Comparison of ENCODE assay signal across 1 cellular context in the genomic region with DNA sequence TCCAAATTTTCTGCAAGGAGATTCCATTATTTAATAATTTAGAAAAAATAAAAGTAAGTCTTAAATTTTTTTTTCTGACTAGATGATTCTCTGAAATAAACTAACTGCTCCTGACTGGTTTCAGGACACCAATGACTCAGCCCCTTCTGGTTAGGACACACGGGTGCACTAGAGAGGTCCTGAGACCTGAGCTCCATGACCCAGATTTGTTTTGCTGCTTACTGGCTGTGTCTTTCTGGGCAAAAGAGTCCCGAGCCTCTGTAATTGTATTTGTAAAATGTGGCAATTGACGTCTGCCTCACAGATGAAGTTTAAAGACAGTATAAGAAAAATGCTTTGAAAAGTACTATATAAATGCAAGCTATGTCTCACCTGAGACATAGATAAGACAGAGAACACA.
TF ChIP-seq lines count a peak whose summit lies in the region.

No MANE protein-coding gene starts in this region.

TF ChIP-seq in GM23338, 12 proteins besides CTCF, POLR2A, EP300 and RAD21 (continued from another document):
- TF ChIP-seq REST (IDR thresholded peaks at IDR 0.05; ENCODE audit: unreplicated experiment) (no peak), STAT1 (IDR thresholded peaks at IDR 0.05; ENCODE audit: unreplicated experiment) (no peak)
- TF ChIP-seq, protein P1, sequence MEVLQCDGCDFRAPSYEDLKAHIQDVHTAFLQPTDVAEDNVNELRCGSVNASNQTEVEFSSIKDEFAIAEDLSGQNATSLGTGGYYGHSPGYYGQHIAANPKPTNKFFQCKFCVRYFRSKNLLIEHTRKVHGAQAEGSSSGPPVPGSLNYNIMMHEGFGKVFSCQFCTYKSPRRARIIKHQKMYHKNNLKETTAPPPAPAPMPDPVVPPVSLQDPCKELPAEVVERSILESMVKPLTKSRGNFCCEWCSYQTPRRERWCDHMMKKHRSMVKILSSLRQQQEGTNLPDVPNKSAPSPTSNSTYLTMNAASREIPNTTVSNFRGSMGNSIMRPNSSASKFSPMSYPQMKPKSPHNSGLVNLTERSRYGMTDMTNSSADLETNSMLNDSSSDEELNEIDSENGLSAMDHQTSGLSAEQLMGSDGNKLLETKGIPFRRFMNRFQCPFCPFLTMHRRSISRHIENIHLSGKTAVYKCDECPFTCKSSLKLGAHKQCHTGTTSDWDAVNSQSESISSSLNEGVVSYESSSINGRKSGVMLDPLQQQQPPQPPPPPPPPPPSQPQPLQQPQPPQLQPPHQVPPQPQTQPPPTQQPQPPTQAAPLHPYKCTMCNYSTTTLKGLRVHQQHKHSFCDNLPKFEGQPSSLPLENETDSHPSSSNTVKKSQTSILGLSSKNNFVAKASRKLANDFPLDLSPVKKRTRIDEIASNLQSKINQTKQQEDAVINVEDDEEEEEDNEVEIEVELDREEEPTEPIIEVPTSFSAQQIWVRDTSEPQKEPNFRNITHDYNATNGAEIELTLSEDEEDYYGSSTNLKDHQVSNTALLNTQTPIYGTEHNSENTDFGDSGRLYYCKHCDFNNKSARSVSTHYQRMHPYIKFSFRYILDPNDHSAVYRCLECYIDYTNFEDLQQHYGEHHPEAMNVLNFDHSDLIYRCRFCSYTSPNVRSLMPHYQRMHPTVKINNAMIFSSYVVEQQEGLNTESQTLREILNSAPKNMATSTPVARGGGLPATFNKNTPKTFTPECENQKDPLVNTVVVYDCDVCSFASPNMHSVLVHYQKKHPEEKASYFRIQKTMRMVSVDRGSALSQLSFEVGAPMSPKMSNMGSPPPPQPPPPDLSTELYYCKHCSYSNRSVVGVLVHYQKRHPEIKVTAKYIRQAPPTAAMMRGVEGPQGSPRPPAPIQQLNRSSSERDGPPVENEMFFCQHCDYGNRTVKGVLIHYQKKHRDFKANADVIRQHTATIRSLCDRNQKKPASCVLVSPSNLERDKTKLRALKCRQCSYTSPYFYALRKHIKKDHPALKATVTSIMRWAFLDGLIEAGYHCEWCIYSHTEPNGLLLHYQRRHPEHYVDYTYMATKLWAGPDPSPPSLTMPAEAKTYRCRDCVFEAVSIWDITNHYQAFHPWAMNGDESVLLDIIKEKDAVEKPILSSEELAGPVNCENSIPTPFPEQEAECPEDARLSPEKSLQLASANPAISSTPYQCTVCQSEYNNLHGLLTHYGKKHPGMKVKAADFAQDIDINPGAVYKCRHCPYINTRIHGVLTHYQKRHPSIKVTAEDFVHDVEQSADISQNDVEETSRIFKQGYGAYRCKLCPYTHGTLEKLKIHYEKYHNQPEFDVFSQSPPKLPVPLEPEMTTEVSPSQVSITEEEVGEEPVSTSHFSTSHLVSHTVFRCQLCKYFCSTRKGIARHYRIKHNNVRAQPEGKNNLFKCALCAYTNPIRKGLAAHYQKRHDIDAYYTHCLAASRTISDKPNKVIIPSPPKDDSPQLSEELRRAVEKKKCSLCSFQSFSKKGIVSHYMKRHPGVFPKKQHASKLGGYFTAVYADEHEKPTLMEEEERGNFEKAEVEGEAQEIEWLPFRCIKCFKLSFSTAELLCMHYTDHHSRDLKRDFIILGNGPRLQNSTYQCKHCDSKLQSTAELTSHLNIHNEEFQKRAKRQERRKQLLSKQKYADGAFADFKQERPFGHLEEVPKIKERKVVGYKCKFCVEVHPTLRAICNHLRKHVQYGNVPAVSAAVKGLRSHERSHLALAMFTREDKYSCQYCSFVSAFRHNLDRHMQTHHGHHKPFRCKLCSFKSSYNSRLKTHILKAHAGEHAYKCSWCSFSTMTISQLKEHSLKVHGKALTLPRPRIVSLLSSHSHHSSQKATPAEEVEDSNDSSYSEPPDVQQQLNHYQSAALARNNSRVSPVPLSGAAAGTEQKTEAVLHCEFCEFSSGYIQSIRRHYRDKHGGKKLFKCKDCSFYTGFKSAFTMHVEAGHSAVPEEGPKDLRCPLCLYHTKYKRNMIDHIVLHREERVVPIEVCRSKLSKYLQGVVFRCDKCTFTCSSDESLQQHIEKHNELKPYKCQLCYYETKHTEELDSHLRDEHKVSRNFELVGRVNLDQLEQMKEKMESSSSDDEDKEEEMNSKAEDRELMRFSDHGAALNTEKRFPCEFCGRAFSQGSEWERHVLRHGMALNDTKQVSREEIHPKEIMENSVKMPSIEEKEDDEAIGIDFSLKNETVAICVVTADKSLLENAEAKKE (CRISPR knock-in tag; IDR thresholded peaks at IDR 0.05) = no peak
